9 cellular contexts compared by ENCODE assay signal in the genomic region with DNA sequence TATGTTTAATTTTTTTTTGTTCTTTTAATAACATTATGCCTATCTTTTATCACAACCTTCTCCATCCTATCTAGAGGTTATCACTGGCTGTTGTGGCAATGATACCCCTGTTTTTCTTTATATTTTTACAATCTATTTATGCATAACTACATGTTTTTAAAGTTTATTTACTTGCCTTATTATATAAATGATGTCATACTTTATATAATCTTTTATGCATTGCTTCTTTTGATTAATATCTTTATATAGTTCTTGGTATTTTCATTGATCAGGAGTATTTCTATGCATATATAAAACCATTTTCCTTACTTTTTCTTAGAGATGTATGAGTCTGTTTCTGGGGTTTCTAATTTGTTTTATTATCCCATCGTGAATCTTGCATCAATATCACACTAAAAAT.
"Had no signal": no experiment of that assay in that cellular context is flagged by ENCODE, and none has a peak within 500 bp of the region (broad histone marks: within the 10 kb centered on the region; RNA-seq: fewer than 3 reads in every experiment).

No MANE protein-coding gene starts in this region.

- H3K4me3 Mint-ChIP-seq: IgD-negative memory B cell had no signal

- H3K27ac Mint-ChIP-seq: IgD-negative memory B cell had no signal

- ATAC-seq: HCT116 had no signal

- H3K36me3 Mint-ChIP-seq: IgD-negative memory B cell had no signal

- H3K4me3 ChIP-seq: GM23248, HAP-1 had no signal

- H3K4me1 Mint-ChIP-seq: IgD-negative memory B cell had no signal

- H3K27ac ChIP-seq: GM23248, KMS-11 had no signal

- H3K4me1 ChIP-seq: HAP-1 had no signal

- H3K36me3 ChIP-seq: HAP-1 had no signal

- FAIRE-seq: HTR-8/SVneo had no signal

- DNase-seq: GM23248, GOT3, H7, KBM-7 had no signal

- H3K9me3 ChIP-seq: HAP-1 had no signal

- H3K27me3 Mint-ChIP-seq: IgD-negative memory B cell had no signal
